In genomic region chr4:121477480-121477879, GRCh38 we compare ENCODE assay signal across 26 cellular contexts.
"Had no signal": no experiment of that assay in that cellular context is flagged by ENCODE, and none has a peak within 500 bp of the region (broad histone marks: within the 10 kb centered on the region; RNA-seq: fewer than 3 reads in every experiment).

No MANE protein-coding gene starts in this region.

- H3K9me3 ChIP-seq: colonic mucosa, esophagus squamous epithelium, gastrocnemius medialis, left lung, lower lobe of right lung, mucosa of descending colon had no signal

- H3K4me1 ChIP-seq: colonic mucosa, esophagus squamous epithelium, gastrocnemius medialis, heart right ventricle, left lung, lower lobe of right lung had no signal

- ATAC-seq: effector memory CD8-positive, alpha-beta T cell; esophagus mucosa; gastrocnemius medialis; heart right ventricle; left cardiac atrium; left lung; left ventricle myocardium superior; lower lobe of right lung; mucosa of descending colon had no signal

- H3K27me3 ChIP-seq: colonic mucosa, esophagus squamous epithelium, gastrocnemius medialis, heart right ventricle, left lung had no signal

- H3K27ac ChIP-seq: colonic mucosa, epithelial cell of prostate, esophagus squamous epithelium, gastrocnemius medialis, heart right ventricle, left lung, lower lobe of right lung had no signal

- H3K36me3 ChIP-seq: colonic mucosa, esophagus squamous epithelium, gastrocnemius medialis, heart right ventricle, left lung, lower lobe of right lung had no signal

- DNase-seq: colonic mucosa; cortex of kidney; effector CD8-positive, alpha-beta T cell; effector memory CD8-positive, alpha-beta T cell; endodermal cell; erythroblast; esophagus squamous epithelium; foreskin fibroblast; foreskin melanocyte; gastrocnemius medialis; glutamatergic neuron; head of caudate nucleus; heart right ventricle; hippocampal formation; left cardiac atrium; left lung; left ventricle myocardium superior; lower lobe of right lung; mesenchymal stem cell; mucosa of descending colon; naive B cell had no signal

- H3K4me3 ChIP-seq: colonic mucosa, esophagus squamous epithelium, gastrocnemius medialis, heart right ventricle, left lung, lower lobe of right lung, mucosa of descending colon had no signal

- FAIRE-seq: endometrium, islet of Langerhans, keratinocyte had no signal
